In genomic region chr9:19925674-19926503, GRCh38 we compare ENCODE assay signal across 8 cellular contexts.
DNase-seq lines count a peak whose midpoint lies in the region; ATAC-seq and TF ChIP-seq lines count a peak whose summit lies in the region.

No MANE protein-coding gene starts in this region.

- H3K27me3 ChIP-seq in ACC112 (ENCODE audit: insufficient read depth, low read length) (no peaks in the 10 kb centered on the region), kidney epithelial cell (ENCODE audit: control insufficient read depth, insufficient read depth, low read length) (peaks cover 5% of the 10 kb centered on the region)

- H3K4me3 ChIP-seq in ACC112 (ENCODE audit: low read depth, low read length) (peak overlapping the region; percentile 73), kidney epithelial cell (ENCODE audit: low read depth, low read length) (peak overlapping the region; percentile 28)

- DNase-seq in NCI-H2107 treated with DMSO at 0.1 percent for 48 hours (lab: John Stamatoyannopoulos, UW; ENCODE audit: unreplicated experiment), result peak; percentile 81
- peak; percentile 50 to 64 (median 58) for DNase-seq in activated CD4-positive, CD25-positive, alpha-beta regulatory T cell (lab: John Stamatoyannopoulos, UW)
- peak; percentile 86 for DNase-seq in cerebellar cortex (ENCODE audit: low spot score)
- peak; percentile 41 for DNase-seq in kidney epithelial cell (ENCODE audit: low read depth)
- DNase-seq in stimulated activated CD4-positive, alpha-beta T cell treated with anti-CD3 and anti-CD28 coated beads, Interleukin-1b, Interleukin-23, amount 100 ng/mL, for 24 hours (ENCODE audit: low read depth in 4 of 4, low spot score in 1 of 4), result peak; percentile 57 to 69 (median 63)

- no peak overlapping the region for H3K27ac ChIP-seq in ACC112 (ENCODE audit: low read depth, low read length)

- H3K36me3 ChIP-seq in ACC112 (ENCODE audit: insufficient read depth, low read length) (no peaks in the 10 kb centered on the region), kidney epithelial cell (ENCODE audit: control insufficient read depth, insufficient read depth, low read length) (no peaks in the 10 kb centered on the region)

- TF ChIP-seq CTCF in kidney epithelial cell (IDR thresholded peaks at IDR 0.05; ENCODE audit: insufficient read depth, low read length, poor library complexity, severe bottlenecking), result peak; percentile 94

- no peaks in the 10 kb centered on the region for H3K79me2 ChIP-seq in ACC112 (ENCODE audit: control insufficient read depth, insufficient read depth, low read length, unreplicated experiment)

- ATAC-seq in GM18511 (IDR thresholded peaks at IDR 0.05; ENCODE audit: unreplicated experiment) (peak; percentile 93), HG03064 (IDR thresholded peaks at IDR 0.05; ENCODE audit: low read depth, unreplicated experiment) (peak; percentile 94)

- peak overlapping the region; percentile 47 for H2AFZ ChIP-seq in ACC112 (ENCODE audit: low read length, unreplicated experiment)

- H3K4me1 ChIP-seq in ACC112 (ENCODE audit: control insufficient read depth, insufficient read depth, low read length, unreplicated experiment), result no peaks in the 10 kb centered on the region
